In the genomic region with DNA sequence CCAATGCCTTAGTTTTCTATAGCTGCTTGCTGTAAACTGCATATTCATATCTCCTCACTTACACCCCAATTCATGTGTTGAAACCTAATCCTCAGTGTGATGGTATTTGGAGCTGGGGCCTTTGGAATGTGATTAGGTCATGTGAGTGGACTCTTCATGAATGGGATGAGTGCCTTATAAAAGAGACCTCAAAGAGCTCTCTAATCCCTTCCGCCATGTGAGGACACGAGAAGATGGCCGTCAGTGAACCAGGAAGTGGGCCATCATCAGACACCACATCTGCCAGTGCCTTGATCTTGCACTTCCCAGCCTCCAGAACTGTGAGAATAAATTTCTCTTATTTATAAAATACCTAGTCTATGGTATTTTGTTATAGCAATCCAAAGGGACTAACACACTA, we compare ENCODE assay signal across 23 cellular contexts.
"Had no signal": no experiment of that assay in that cellular context is flagged by ENCODE, and none has a peak within 500 bp of the region (broad histone marks: within the 10 kb centered on the region; RNA-seq: fewer than 3 reads in every experiment).

No MANE protein-coding gene starts in this region.

- H3K36me3 Mint-ChIP-seq: naive B cell had no signal

- H3K4me1 Mint-ChIP-seq: immature natural killer cell, naive B cell, neural crest cell had no signal

- H3K27ac ChIP-seq: brain microvascular endothelial cell, coronary artery, foreskin keratinocyte, psoas muscle, skin epidermis, suprapubic skin had no signal

- DNase-seq: activated CD4-positive, alpha-beta memory T cell treated with anti-CD3 and anti-CD28 coated beads, Interleukin-2, amount 10 ng/mL, durations not matched to agents 7 days and 5 days; activated CD4-positive, alpha-beta T cell treated with anti-CD3 and anti-CD28 coated beads for 36 hours; activated CD8-positive, alpha-beta memory T cell treated with anti-CD3 and anti-CD28 coated beads, Interleukin-2, amount 10 ng/mL, durations not matched to agents 7 days and 5 days; activated naive CD4-positive, alpha-beta T cell treated with anti-CD3 and anti-CD28 coated beads, Interleukin-2, amount 50 U/mL, for 16 hours; aorta; brain microvascular endothelial cell; central memory CD4-positive, alpha-beta T cell; foreskin keratinocyte; immature natural killer cell; left ventricle myocardium superior; mucosa of descending colon; naive B cell; psoas muscle; right cardiac atrium; stimulated activated CD4-positive, alpha-beta T cell treated with anti-CD3 and anti-CD28 coated beads, Interleukin-2, amount 100 ng/mL, for 48 hours; stimulated activated naive CD8-positive, alpha-beta T cell treated with anti-CD3 and anti-CD28 coated beads, Interleukin-15, amount 100 ng/mL, for 72 hours; T-helper 2 cell; trophoblast cell had no signal

- H3K9me3 Mint-ChIP-seq: immature natural killer cell had no signal

- H3K27ac Mint-ChIP-seq: activated CD4-positive, alpha-beta memory T cell treated with anti-CD3 and anti-CD28 coated beads, Interleukin-2, amount 10 ng/mL, durations not matched to agents 7 days and 5 days; activated CD4-positive, alpha-beta T cell treated with anti-CD3 and anti-CD28 coated beads for 36 hours; activated T-helper 2 cell treated with anti-CD3 and anti-CD28 coated beads, Interferon-gamma antibody, Interleukin-2, Interleukin-4, amounts not matched to agents 10 μg/mL and 5 μg/mL and 100 μg/mL, durations not matched to agents 14 hours and 24 hours and 36 hours; naive B cell; stimulated activated naive CD8-positive, alpha-beta T cell treated with anti-CD3 and anti-CD28 coated beads, Interleukin-15, amount 100 ng/mL, for 72 hours had no signal

- H3K9me3 ChIP-seq: mucosa of descending colon, psoas muscle, suprapubic skin had no signal

- H3K36me3 ChIP-seq: brain microvascular endothelial cell, suprapubic skin had no signal

- ATAC-seq: activated CD4-positive, alpha-beta T cell treated with anti-CD3 and anti-CD28 coated beads for 36 hours; activated CD8-positive, alpha-beta memory T cell treated with anti-CD3 and anti-CD28 coated beads, Interleukin-2, amount 10 ng/mL, durations not matched to agents 7 days and 5 days; foreskin keratinocyte; left ventricle myocardium superior; mucosa of descending colon; psoas muscle; right cardiac atrium; stimulated activated naive CD8-positive, alpha-beta T cell treated with anti-CD3 and anti-CD28 coated beads, Interleukin-15, amount 100 ng/mL, for 72 hours had no signal

- H3K27me3 ChIP-seq: brain microvascular endothelial cell, foreskin keratinocyte, suprapubic skin had no signal

- H3K4me1 ChIP-seq: foreskin keratinocyte, psoas muscle, suprapubic skin had no signal

- H3K4me3 Mint-ChIP-seq: activated CD4-positive, alpha-beta memory T cell treated with anti-CD3 and anti-CD28 coated beads, Interleukin-2, amount 10 ng/mL, durations not matched to agents 7 days and 5 days; activated CD4-positive, alpha-beta T cell treated with anti-CD3 and anti-CD28 coated beads for 36 hours; activated CD8-positive, alpha-beta memory T cell treated with anti-CD3 and anti-CD28 coated beads, Interleukin-2, amount 10 ng/mL, durations not matched to agents 7 days and 5 days; immature natural killer cell; naive B cell; neural crest cell; stimulated activated naive CD8-positive, alpha-beta T cell treated with anti-CD3 and anti-CD28 coated beads, Interleukin-15, amount 100 ng/mL, for 72 hours had no signal

- H3K4me3 ChIP-seq: coronary artery, mucosa of descending colon, psoas muscle, skin epidermis, suprapubic skin had no signal

- H3K27me3 Mint-ChIP-seq: activated CD4-positive, alpha-beta memory T cell treated with anti-CD3 and anti-CD28 coated beads, Interleukin-2, amount 10 ng/mL, durations not matched to agents 7 days and 5 days; activated CD4-positive, alpha-beta T cell treated with anti-CD3 and anti-CD28 coated beads for 36 hours; activated CD8-positive, alpha-beta memory T cell treated with anti-CD3 and anti-CD28 coated beads, Interleukin-2, amount 10 ng/mL, durations not matched to agents 7 days and 5 days; stimulated activated naive CD8-positive, alpha-beta T cell treated with anti-CD3 and anti-CD28 coated beads, Interleukin-15, amount 100 ng/mL, for 72 hours had no signal
